Comparison of ENCODE assay signal across 24 cellular contexts in genomic region chr10:63583909-63584747, GRCh38.
A peak's percentile ranks its signal among the peaks of the same experiment; 100 is the strongest.
DNase-seq lines count a peak whose midpoint lies in the region; ATAC-seq and TF ChIP-seq lines count a peak whose summit lies in the region.
"Had no signal": no experiment of that assay in that cellular context is flagged by ENCODE, and none has a peak within 500 bp of the region (broad histone marks: within the 10 kb centered on the region; RNA-seq: fewer than 3 reads in every experiment).

No MANE protein-coding gene starts in this region.

- H3K27ac ChIP-seq in aorta (ENCODE audit: low read depth in 1 of 2, low read length in 2 of 2) = peak overlapping the region; percentile 7 to 68
- H3K27ac ChIP-seq in GM23248 = no peak overlapping the region
- H3K27ac ChIP-seq: heart left ventricle, ovary, SK-N-MC, thyroid gland, WERI-Rb-1 had no signal

- H3K27me3 ChIP-seq in aorta (ENCODE audit: control insufficient read depth in 1 of 2, insufficient read depth in 2 of 2, low read length in 1 of 2) (no peaks in the 10 kb centered on the region), GM23248 (replicated peaks; ENCODE audit: insufficient read depth) (no peaks in the 10 kb centered on the region)
- H3K27me3 ChIP-seq: heart left ventricle, ovary, thyroid gland had no signal

- no peak overlapping the region for H3K4me3 Mint-ChIP-seq in chondrocyte (ENCODE audit: unreplicated experiment)
- H3K4me3 Mint-ChIP-seq: activated naive CD8-positive, alpha-beta T cell treated with anti-CD3 and anti-CD28 coated beads for 36 hours; activated T-helper 17 cell treated with anti-CD3 and anti-CD28 coated beads, Interleukin-2, amount 50 U/mL, for 72 hours; HFFc6; natural killer cell; T-helper 2 cell treated with Interferon-gamma antibody and Interleukin-4, amounts not matched to agents 5 μg/mL and 100 μg/mL, for 36 hours had no signal

- DNase-seq in NCI-H1694 treated with DMSO at 0.1 percent for 48 hours (lab: John Stamatoyannopoulos, UW) (peak; percentile 40), chondrocyte (ENCODE audit: low spot score) (no peak), pons (ENCODE audit: low spot score) (peak; percentile 57), aorta (no peak), NCI-H526 (lab: John Stamatoyannopoulos, UW) (no peak), GM23248 (no peak)
- DNase-seq: activated CD4-positive, alpha-beta T cell treated with anti-CD3 and anti-CD28 coated beads, Interleukin-2, amount 50 U/mL, for 1 hour; activated naive CD8-positive, alpha-beta T cell treated with anti-CD3 and anti-CD28 coated beads for 36 hours; cortex of kidney; GDM1; heart left ventricle; HFFc6; natural killer cell; NCI-H1417 treated with DMSO at 0.1 percent for 48 hours; NCI-H2171; NCI-H526 treated with DMSO at 0.1 percent for 48 hours; ovary; RPMI8226; thyroid gland; WERI-Rb-1 had no signal

- H3K4me3 ChIP-seq in aorta (ENCODE audit: low read length in 2 of 2) (no peak overlapping the region), GM23248 (no peak overlapping the region)
- H3K4me3 ChIP-seq: ovary, SK-N-MC, thyroid gland had no signal

- no peaks in the 10 kb centered on the region for H3K9me3 Mint-ChIP-seq in chondrocyte (ENCODE audit: low read depth)
- H3K9me3 Mint-ChIP-seq: activated naive CD8-positive, alpha-beta T cell treated with anti-CD3 and anti-CD28 coated beads for 36 hours; activated T-helper 17 cell treated with anti-CD3 and anti-CD28 coated beads, Interleukin-2, amount 50 U/mL, for 72 hours; HFFc6; natural killer cell; T-helper 2 cell treated with Interferon-gamma antibody and Interleukin-4, amounts not matched to agents 5 μg/mL and 100 μg/mL, for 36 hours had no signal

- in situ Hi-C loops in GM23248 (cut with MboI) = no loop called here

- ATAC-seq in aorta (ENCODE audit: low FRiP score) (no peak), HG03521 (IDR thresholded peaks at IDR 0.05; ENCODE audit: unreplicated experiment) (no peak)
- ATAC-seq: activated T-helper 17 cell treated with anti-CD3 and anti-CD28 coated beads, Interleukin-2, amount 50 U/mL, for 72 hours; heart left ventricle; natural killer cell had no signal

- 22 to 30% methylated on average over 5 of the region's 5 CpGs for WGBS in aorta, 2 donors
- WGBS in GM23248 (ENCODE audit: low coverage in 1 of 2, low lambda C conversion rate in 2 of 2, missing lambda C conversion rate in 2 of 2), 2 experiments = 70 to 71% methylated on average over 5 of the region's 5 CpGs

- H3K4me1 Mint-ChIP-seq in chondrocyte (ENCODE audit: low read depth) = peaks cover 55% of the 10 kb centered on the region
- H3K4me1 Mint-ChIP-seq: activated T-helper 17 cell treated with anti-CD3 and anti-CD28 coated beads, Interleukin-2, amount 50 U/mL, for 72 hours; natural killer cell had no signal

- no peaks in the 10 kb centered on the region for H3K27me3 Mint-ChIP-seq in chondrocyte (ENCODE audit: low read depth)
- H3K27me3 Mint-ChIP-seq: activated naive CD8-positive, alpha-beta T cell treated with anti-CD3 and anti-CD28 coated beads for 36 hours; activated T-helper 17 cell treated with anti-CD3 and anti-CD28 coated beads, Interleukin-2, amount 50 U/mL, for 72 hours had no signal

- no peak overlapping the region for H3K4me2 ChIP-seq in GM23248 (ENCODE audit: unreplicated experiment)

- peaks cover 57% of the 10 kb centered on the region for H3K79me2 ChIP-seq in GM23248 (ENCODE audit: insufficient read depth)

- H3K9me3 ChIP-seq in aorta (ENCODE audit: control insufficient read depth, low read length) (no peaks in the 10 kb centered on the region), GM23248 (ENCODE audit: low read depth) (no peaks in the 10 kb centered on the region)
- H3K9me3 ChIP-seq: heart left ventricle, ovary, thyroid gland had no signal

- peaks cover 2% of the 10 kb centered on the region for H3K36me3 Mint-ChIP-seq in chondrocyte (ENCODE audit: low read depth)
- H3K36me3 Mint-ChIP-seq: natural killer cell had no signal

- H3K4me1 ChIP-seq in aorta (ENCODE audit: control insufficient read depth in 1 of 2, insufficient read depth in 2 of 2, low read length in 2 of 2) = peaks cover 0 to 9% of the 10 kb centered on the region in 2 donors
- H3K4me1 ChIP-seq in GM23248 (ENCODE audit: insufficient read depth) = peaks cover 6% of the 10 kb centered on the region; the same call in 1 of the 2 replicates

- H3F3A ChIP-seq in GM23248 (ENCODE audit: insufficient read depth) = 0 out of 2 replicates have a peak, but pooled peaks cover 5% of the 10 kb centered on the region

- no peak overlapping the region for H2AFZ ChIP-seq in GM23248

- no peaks in the 10 kb centered on the region for H3K9me2 ChIP-seq in GM23248 (ENCODE audit: insufficient read depth)

- intact Hi-C loops in aorta (cut with DNase I) = loop anchor here in 1 of 2 donors (10.0 kb wide), 1 partner anchor 59 kb away; the partner anchor contains the start of gene REEP3

- no peak for TF ChIP-seq CTCF in chondrocyte (IDR thresholded peaks at IDR 0.05)

- H4K20me1 ChIP-seq in GM23248 (ENCODE audit: insufficient read depth) = peaks cover 7% of the 10 kb centered on the region; the same call in 1 of the 2 replicates

- no peak overlapping the region for H3K9ac ChIP-seq in GM23248

- peak overlapping the region; percentile 47 for H3K27ac Mint-ChIP-seq in chondrocyte (ENCODE audit: unreplicated experiment)
- H3K27ac Mint-ChIP-seq: activated naive CD8-positive, alpha-beta T cell treated with anti-CD3 and anti-CD28 coated beads for 36 hours; activated T-helper 17 cell treated with anti-CD3 and anti-CD28 coated beads, Interleukin-2, amount 50 U/mL, for 72 hours; HFFc6; natural killer cell; T-helper 2 cell treated with Interferon-gamma antibody and Interleukin-4, amounts not matched to agents 5 μg/mL and 100 μg/mL, for 36 hours had no signal

- H3K36me3 ChIP-seq in aorta (ENCODE audit: control insufficient read depth in 1 of 2, insufficient read depth in 2 of 2, low read length in 1 of 2) (no peaks in the 10 kb centered on the region), GM23248 (ENCODE audit: low read depth) (no peaks in the 10 kb centered on the region)
- H3K36me3 ChIP-seq: heart left ventricle, ovary, thyroid gland, WERI-Rb-1 had no signal

Comparison
In these comparisons a context has a peak if more than half of its experiments do, and no peak if none do; other contexts are left out.
1. DNase-seq: peak in NCI-H1694 treated with DMSO at 0.1 percent for 48 hours (single experiment) and pons (single experiment); none in chondrocyte (single experiment), aorta (0 of 2), NCI-H526 (0 of 2) and GM23248 (single experiment).